Comparison of ENCODE assay signal across 35 cellular contexts in genomic region chr22:46323126-46323525, GRCh38. TPM values are rescaled to one million over a fixed set of nuclear protein-coding genes. Genes with fewer than 3 reads are reported as not detected.
"Had no signal": no experiment of that assay in that cellular context is flagged by ENCODE, and none has a peak within 500 bp of the region (broad histone marks: within the 10 kb centered on the region; RNA-seq: fewer than 3 reads in every experiment).

No MANE protein-coding gene starts in this region.

- ATAC-seq: activated CD8-positive, alpha-beta memory T cell treated with anti-CD3 and anti-CD28 coated beads, Interleukin-2, amount 10 ng/mL, durations not matched to agents 7 days and 5 days; PC-3; Right ventricle myocardium inferior had no signal

- H3K9ac ChIP-seq: KMS-11 had no signal

- H3K27ac Mint-ChIP-seq: activated CD4-positive, alpha-beta memory T cell treated with anti-CD3 and anti-CD28 coated beads, Interleukin-2, amount 10 ng/mL, durations not matched to agents 7 days and 5 days; activated CD8-positive, alpha-beta memory T cell treated with anti-CD3 and anti-CD28 coated beads, Interleukin-2, amount 10 ng/mL, durations not matched to agents 7 days and 5 days; activated naive CD4-positive, alpha-beta T cell treated with anti-CD3 and anti-CD28 coated beads, Interleukin-2, amount 10 ng/mL, durations not matched to agents 7 days and 5 days; activated naive CD8-positive, alpha-beta T cell had no signal

- H3K36me3 Mint-ChIP-seq: activated naive CD8-positive, alpha-beta T cell had no signal

- H3K27me3 Mint-ChIP-seq: activated CD4-positive, alpha-beta memory T cell treated with anti-CD3 and anti-CD28 coated beads, Interleukin-2, amount 10 ng/mL, durations not matched to agents 7 days and 5 days; activated CD8-positive, alpha-beta memory T cell treated with anti-CD3 and anti-CD28 coated beads, Interleukin-2, amount 10 ng/mL, durations not matched to agents 7 days and 5 days; activated naive CD4-positive, alpha-beta T cell treated with anti-CD3 and anti-CD28 coated beads, Interleukin-2, amount 10 ng/mL, durations not matched to agents 7 days and 5 days; activated naive CD8-positive, alpha-beta T cell; brain had no signal

- H3K4me3 ChIP-seq: Peyer's patch had no signal

- H3K4me1 Mint-ChIP-seq: activated CD4-positive, alpha-beta memory T cell treated with anti-CD3 and anti-CD28 coated beads, Interleukin-2, amount 10 ng/mL, durations not matched to agents 7 days and 5 days; activated CD8-positive, alpha-beta memory T cell treated with anti-CD3 and anti-CD28 coated beads, Interleukin-2, amount 10 ng/mL, durations not matched to agents 7 days and 5 days; activated naive CD4-positive, alpha-beta T cell treated with anti-CD3 and anti-CD28 coated beads, Interleukin-2, amount 10 ng/mL, durations not matched to agents 7 days and 5 days; brain had no signal

- H3K36me3 ChIP-seq: Peyer's patch had no signal

- H3K9me3 Mint-ChIP-seq: activated CD4-positive, alpha-beta memory T cell treated with anti-CD3 and anti-CD28 coated beads, Interleukin-2, amount 10 ng/mL, durations not matched to agents 7 days and 5 days; activated naive CD4-positive, alpha-beta T cell treated with anti-CD3 and anti-CD28 coated beads, Interleukin-2, amount 10 ng/mL, durations not matched to agents 7 days and 5 days; brain had no signal

- H3K27ac ChIP-seq: KMS-11, Peyer's patch, WERI-Rb-1 had no signal

- DNase-seq: activated CD4-positive, alpha-beta memory T cell treated with anti-CD3 and anti-CD28 coated beads, Interleukin-2, amount 10 ng/mL, durations not matched to agents 7 days and 5 days; activated CD4-positive, alpha-beta T cell treated with anti-CD3 and anti-CD28 coated beads for 1 hour; activated CD4-positive, alpha-beta T cell treated with anti-CD3 and anti-CD28 coated beads for 48 hours; activated CD4-positive, CD25-positive, alpha-beta regulatory T cell; activated CD8-positive, alpha-beta memory T cell treated with anti-CD3 and anti-CD28 coated beads for 24 hours; activated CD8-positive, alpha-beta memory T cell treated with anti-CD3 and anti-CD28 coated beads, Interleukin-2, amount 10 ng/mL, durations not matched to agents 7 days and 5 days; activated CD8-positive, alpha-beta memory T cell treated with anti-CD3 and anti-CD28 coated beads, Interleukin-2, amount 50 U/mL, for 48 hours; activated effector memory CD4-positive, alpha-beta T cell treated with Interleukin-2 at 50 U/mL for 16 hours; activated naive CD4-positive, alpha-beta T cell treated with anti-CD3 and anti-CD28 coated beads, Interleukin-2, amount 10 ng/mL, durations not matched to agents 7 days and 5 days; activated T-cell treated with anti-CD3 and anti-CD28 coated beads, Interleukin-2, amount 50 U/mL, for 48 hours; central memory CD4-positive, alpha-beta T cell; MM.1S; MV-4-11; NCI-H1092; NCI-H1436 treated with DMSO at 0.1 percent for 48 hours; NCI-H1694 treated with DMSO at 0.1 percent for 48 hours; NCI-H2029; NCI-H446; NCI-H510A treated with DMSO at 0.1 percent for 48 hours; NCI-H69; PC-3; RPMI8226; SIG-M5; SW 1271; T-helper 1 cell; T1000; WERI-Rb-1 had no signal

- H3K4me3 Mint-ChIP-seq: activated CD4-positive, alpha-beta memory T cell treated with anti-CD3 and anti-CD28 coated beads, Interleukin-2, amount 10 ng/mL, durations not matched to agents 7 days and 5 days; activated CD8-positive, alpha-beta memory T cell treated with anti-CD3 and anti-CD28 coated beads, Interleukin-2, amount 10 ng/mL, durations not matched to agents 7 days and 5 days; activated naive CD4-positive, alpha-beta T cell treated with anti-CD3 and anti-CD28 coated beads, Interleukin-2, amount 10 ng/mL, durations not matched to agents 7 days and 5 days; activated naive CD8-positive, alpha-beta T cell; brain had no signal

- H3K4me2 ChIP-seq: KMS-11 had no signal

- H3K27me3 ChIP-seq: Peyer's patch had no signal

- H3K9me3 ChIP-seq: Peyer's patch had no signal

- H3K4me1 ChIP-seq: Peyer's patch had no signal

RNA-seq across cellular contexts. Expression of gene PKDREJ, which starts 60.0 kb away (rescaled TPM):
- total RNA-seq: activated CD4-positive, alpha-beta memory T cell treated with anti-CD3 and anti-CD28 coated beads, Interleukin-2, amount 10 ng/mL, durations not matched to agents 7 days and 5 days; activated CD8-positive, alpha-beta memory T cell treated with anti-CD3 and anti-CD28 coated beads, Interleukin-2, amount 10 ng/mL, durations not matched to agents 7 days and 5 days; LHCN-M2; PC-3; SK-MEL-5; T-helper 2 cell treated with Interferon-gamma antibody and Interleukin-4, amounts not matched to agents 100 ng/mL and 5 ng/mL, for 36 hours had no signal
